In the genomic region with DNA sequence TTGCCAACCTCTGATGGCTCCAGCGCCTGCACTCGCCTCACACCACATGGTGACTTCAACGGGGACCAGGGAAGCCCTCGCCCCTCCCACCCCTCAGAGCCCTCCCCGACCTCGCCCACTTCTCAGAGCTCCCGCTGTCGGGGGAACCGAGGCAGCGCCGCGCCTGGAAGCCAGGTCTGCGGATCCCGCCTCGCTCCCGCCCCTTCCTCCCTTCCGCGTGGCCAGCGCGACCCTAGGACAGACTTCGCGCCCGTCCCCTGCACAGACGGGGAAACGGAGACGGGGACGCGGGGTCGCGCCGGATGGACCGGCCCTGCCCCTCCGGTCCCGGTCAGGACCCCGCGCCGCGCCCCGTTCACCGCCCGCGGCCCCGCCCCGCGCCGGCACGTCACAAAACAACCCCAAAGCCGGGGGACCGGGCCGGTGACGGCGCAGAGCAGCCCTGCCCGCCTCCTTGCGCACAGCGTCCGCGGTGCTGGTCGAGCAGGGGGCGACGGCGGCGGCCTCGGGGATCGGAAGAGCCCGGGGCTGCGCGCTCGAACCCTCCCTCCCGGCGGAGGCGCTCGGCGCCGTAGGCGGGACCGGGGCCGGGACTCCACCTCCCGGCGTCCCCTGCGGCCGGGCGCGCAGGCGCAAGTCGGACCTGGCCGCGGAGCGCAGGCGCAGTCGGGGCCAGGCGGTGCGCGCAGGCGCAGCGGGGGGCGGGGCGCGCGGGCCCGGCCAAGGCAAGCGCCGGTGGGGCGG, we compare ENCODE assay signal across 8 cellular contexts. TPM values are rescaled to one million over a fixed set of nuclear protein-coding genes. Genes with fewer than 3 reads are reported as not detected.
DNase-seq lines count a peak whose midpoint lies in the region; ATAC-seq and TF ChIP-seq lines count a peak whose summit lies in the region.

No MANE protein-coding gene starts in this region.

- H3K9me2 ChIP-seq in GM23248 (ENCODE audit: insufficient read depth), result no peaks in the 10 kb centered on the region

- peaks cover 22% of the 10 kb centered on the region for H3K27me3 Mint-ChIP-seq in activated naive CD4-positive, alpha-beta T cell treated with anti-CD3 and anti-CD28 coated beads, Interleukin-2, amount 10 ng/mL, durations not matched to agents 7 days and 5 days

- H3K4me3 Mint-ChIP-seq in activated naive CD4-positive, alpha-beta T cell treated with anti-CD3 and anti-CD28 coated beads, Interleukin-2, amount 10 ng/mL, durations not matched to agents 7 days and 5 days, result peak overlapping the region; percentile 79

- WGBS in GM23248 (ENCODE audit: low coverage in 1 of 2, low lambda C conversion rate in 2 of 2, missing lambda C conversion rate in 2 of 2), 2 experiments, result 0 to 3% methylated on average over 45 to 46 of the region's 103 CpGs

- no peaks in the 10 kb centered on the region for H3K9me3 Mint-ChIP-seq in activated naive CD4-positive, alpha-beta T cell treated with anti-CD3 and anti-CD28 coated beads, Interleukin-2, amount 10 ng/mL, durations not matched to agents 7 days and 5 days

- H3K4me1 ChIP-seq in GM23248 (ENCODE audit: insufficient read depth), result peaks cover 7% of the 10 kb centered on the region

- peaks cover 42% of the 10 kb centered on the region for H3K79me2 ChIP-seq in GM23248 (ENCODE audit: insufficient read depth)

- no peaks in the 10 kb centered on the region for H3K9me3 ChIP-seq in GM23248 (ENCODE audit: low read depth)

- in situ Hi-C loops in GM23248 (cut with MboI) (no loop called here), SK-MEL-5 (cut with HindIII; ENCODE audit: low pct_unique_long_range_greater_than_20kb, low sequenced_read_pairs) (no loop called here)

- H3K4me2 ChIP-seq in GM23248 (ENCODE audit: unreplicated experiment), result peak overlapping the region; percentile 75

- peak overlapping the region; percentile 79 for H3K4me3 ChIP-seq in GM23248

- H4K20me1 ChIP-seq in GM23248 (ENCODE audit: insufficient read depth), result no peaks in the 10 kb centered on the region

- ATAC-seq in omental fat pad (ENCODE audit: low FRiP score), result peak; percentile 89

- no peaks in the 10 kb centered on the region; the same call in 1 of the 2 replicates for H3K36me3 ChIP-seq in GM23248 (ENCODE audit: low read depth)

- H3K27ac ChIP-seq in GM23248 (peak overlapping the region; percentile 50), temporal lobe (ENCODE audit: low read depth, low read length) (peak overlapping the region; percentile 86)

- H3F3A ChIP-seq in GM23248 (ENCODE audit: insufficient read depth), result no peaks in the 10 kb centered on the region

- peaks cover 4% of the 10 kb centered on the region for H3K36me3 Mint-ChIP-seq in activated naive CD4-positive, alpha-beta T cell treated with anti-CD3 and anti-CD28 coated beads, Interleukin-2, amount 10 ng/mL, durations not matched to agents 7 days and 5 days

- peak; percentile 94 for DNase-seq in Daoy (ENCODE audit: low read depth)
- peak; percentile 95 for DNase-seq in GM23248
- DNase-seq in LHCN-M2 (ENCODE audit: low read depth), result peak; percentile 74
- DNase-seq in SK-MEL-5 (ENCODE audit: low read depth, low spot score), result peak; percentile 73
- DNase-seq in activated naive CD4-positive, alpha-beta T cell treated with anti-CD3 and anti-CD28 coated beads, Interleukin-2, amount 10 ng/mL, durations not matched to agents 7 days and 5 days, result peak; percentile 88
- peak; percentile 71 for DNase-seq in globus pallidus (ENCODE audit: low spot score)
- DNase-seq in omental fat pad (ENCODE audit: low spot score), result no peak

- peak overlapping the region; percentile 86 for H2AFZ ChIP-seq in GM23248

- H3K27me3 ChIP-seq in GM23248 (replicated peaks; ENCODE audit: insufficient read depth), result no peaks in the 10 kb centered on the region

- CTCF ChIA-PET in activated naive CD4-positive, alpha-beta T cell treated with anti-CD3 and anti-CD28 coated beads, Interleukin-2, amount 10 ng/mL, durations not matched to agents 7 days and 5 days (lab: Charles Lee), result interaction anchor here (1.0 to 7.9 kb wide), 6 partner anchors 10 to 53 kb away, joined by 3 to 71 read pairs (median 7); no protein-coding TSS in a partner anchor

- H3K27ac Mint-ChIP-seq in activated naive CD4-positive, alpha-beta T cell treated with anti-CD3 and anti-CD28 coated beads, Interleukin-2, amount 10 ng/mL, durations not matched to agents 7 days and 5 days, result peak overlapping the region; percentile 88

- H3K9ac ChIP-seq in GM23248, result peak overlapping the region; percentile 82

- peaks cover 23% of the 10 kb centered on the region for H3K4me1 Mint-ChIP-seq in activated naive CD4-positive, alpha-beta T cell treated with anti-CD3 and anti-CD28 coated beads, Interleukin-2, amount 10 ng/mL, durations not matched to agents 7 days and 5 days

- TF ChIP-seq CTCF in omental fat pad (IDR thresholded peaks at IDR 0.05), result no peak

RNA-seq across cellular contexts. Expression of gene CDC34, which starts 0.4 kb away (rescaled TPM):
- 105 and 108 TPM in 2 replicates for total RNA-seq in Daoy (2014; rRNA removed; shearing (Covaris generic))
- 43.0 and 50.8 TPM in 2 replicates for total RNA-seq in GM23248 (2014; rRNA removed; shearing (Covaris generic))
- polyA plus RNA-seq in GM23248 (2016; fragmentation: Nextera tagmentation; extraction: Ambion mirVana), result 44.4 and 46.4 TPM in 2 replicates
- total RNA-seq in LHCN-M2 (2014; rRNA removed) (64.6 and 69.6 TPM in 2 replicates), omental fat pad (10 to 100 TPM; 40.2 to 67.7 (median 55.5) TPM), temporal lobe (36.4 TPM)
- polyA plus RNA-seq in LHCN-M2 (2012), result 71.4 TPM
- 51.0 and 52.7 TPM in 2 replicates for total RNA-seq in SK-MEL-5 (2014; rRNA removed; shearing (Covaris generic))
- polyA plus RNA-seq in SK-MEL-5 (2015; cell fraction: cytosol; rRNA removed), result 47.1 and 54.5 TPM in 2 replicates
- 26.9 and 40.9 TPM in 2 replicates for polyA plus RNA-seq in SK-MEL-5 (2015; cell fraction: nucleus; rRNA removed)

RNA-seq across cellular contexts. Expression of gene GZMM, which starts 12.7 kb away (rescaled TPM):
- 4.2 and 5.5 TPM in 2 replicates for total RNA-seq in Daoy (2014; rRNA removed; shearing (Covaris generic))
- total RNA-seq in GM23248 (2014; rRNA removed; shearing (Covaris generic)), result not detected in 2 replicates
- not detected in 2 replicates for polyA plus RNA-seq in GM23248 (2016; fragmentation: Nextera tagmentation; extraction: Ambion mirVana)
- total RNA-seq in LHCN-M2 (2014; rRNA removed), result 1.7 TPM in 1 of 2 replicates, not detected in the other
- polyA plus RNA-seq in LHCN-M2 (2012), result 0.15 TPM
- 0.21 and 1.1 TPM in 2 replicates for total RNA-seq in SK-MEL-5 (2014; rRNA removed; shearing (Covaris generic))
- 0.10 and 0.77 TPM in 2 replicates for polyA plus RNA-seq in SK-MEL-5 (2015; cell fraction: cytosol; rRNA removed)
- 0.75 TPM in 1 of 2 replicates, not detected in the other for polyA plus RNA-seq in SK-MEL-5 (2015; cell fraction: nucleus; rRNA removed)
- total RNA-seq in omental fat pad, result 1 to 10 TPM in 2 of 4 donors, not detected in 2; 1.1 to 3.7 TPM
- total RNA-seq in temporal lobe, result not detected

RNA-seq across cellular contexts. Expression of gene TPGS1, which starts 23.9 kb away (rescaled TPM):
- total RNA-seq in Daoy (2014; rRNA removed; shearing (Covaris generic)), result 54.9 and 58.9 TPM in 2 replicates
- 60.5 and 72.2 TPM in 2 replicates for total RNA-seq in GM23248 (2014; rRNA removed; shearing (Covaris generic))
- 18.9 and 22.0 TPM in 2 replicates for polyA plus RNA-seq in GM23248 (2016; fragmentation: Nextera tagmentation; extraction: Ambion mirVana)
- total RNA-seq in LHCN-M2 (2014; rRNA removed) (84.8 and 85.9 TPM in 2 replicates), omental fat pad (10 to 100 TPM; 45.5 to 61.2 (median 46.1) TPM), temporal lobe (12.8 TPM)
- polyA plus RNA-seq in LHCN-M2 (2012), result 19.2 TPM
- total RNA-seq in SK-MEL-5 (2014; rRNA removed; shearing (Covaris generic)), result 19.5 and 26.4 TPM in 2 replicates
- polyA plus RNA-seq in SK-MEL-5 (2015; cell fraction: cytosol; rRNA removed), result 27.9 and 30.2 TPM in 2 replicates
- 2.1 and 4.7 TPM in 2 replicates for polyA plus RNA-seq in SK-MEL-5 (2015; cell fraction: nucleus; rRNA removed)

RNA-seq across cellular contexts. Expression of gene MADCAM1, which starts 34.9 kb away (rescaled TPM):
- not detected in 2 replicates for total RNA-seq in Daoy (2014; rRNA removed; shearing (Covaris generic))
- 0.54 TPM in 1 of 2 replicates, not detected in the other for total RNA-seq in GM23248 (2014; rRNA removed; shearing (Covaris generic))
- polyA plus RNA-seq in GM23248 (2016; fragmentation: Nextera tagmentation; extraction: Ambion mirVana), result 0.11 and 0.38 TPM in 2 replicates
- total RNA-seq in LHCN-M2 (2014; rRNA removed) (0.19 and 0.23 TPM in 2 replicates), omental fat pad (under 1 TPM in 1 of 4 donors, not detected in 3; 0.69 TPM), temporal lobe (0.74 TPM)
- polyA plus RNA-seq in LHCN-M2 (2012), result 0.49 TPM
- total RNA-seq in SK-MEL-5 (2014; rRNA removed; shearing (Covaris generic)), result not detected in 2 replicates
- polyA plus RNA-seq in SK-MEL-5 (2015; cell fraction: cytosol; rRNA removed), result 0.15 TPM in 1 of 2 replicates, not detected in the other
- polyA plus RNA-seq in SK-MEL-5 (2015; cell fraction: nucleus; rRNA removed), result not detected in 2 replicates

RNA-seq across cellular contexts. Expression of gene BSG, which starts 41.2 kb away (rescaled TPM):
- 501 and 514 TPM in 2 replicates for total RNA-seq in Daoy (2014; rRNA removed; shearing (Covaris generic))
- total RNA-seq in GM23248 (2014; rRNA removed; shearing (Covaris generic)), result 887 and 955 TPM in 2 replicates
- 939 and 970 TPM in 2 replicates for polyA plus RNA-seq in GM23248 (2016; fragmentation: Nextera tagmentation; extraction: Ambion mirVana)
- 746 and 758 TPM in 2 replicates for total RNA-seq in LHCN-M2 (2014; rRNA removed)
- 535 TPM for polyA plus RNA-seq in LHCN-M2 (2012)
- total RNA-seq in SK-MEL-5 (2014; rRNA removed; shearing (Covaris generic)), result 399 and 435 TPM in 2 replicates
- polyA plus RNA-seq in SK-MEL-5 (2015; cell fraction: cytosol; rRNA removed), result 765 and 840 TPM in 2 replicates
- polyA plus RNA-seq in SK-MEL-5 (2015; cell fraction: nucleus; rRNA removed), result 74.5 and 77.4 TPM in 2 replicates
- total RNA-seq in omental fat pad, result 100 to 1,000 TPM; 331 to 521 (median 417) TPM
- 91.2 TPM for total RNA-seq in temporal lobe
